In genomic region chr11:78381867-78382266, GRCh38 we compare ENCODE assay signal across 16 cellular contexts.
"Had no signal": no experiment of that assay in that cellular context is flagged by ENCODE, and none has a peak within 500 bp of the region (broad histone marks: within the 10 kb centered on the region; RNA-seq: fewer than 3 reads in every experiment).

No MANE protein-coding gene starts in this region.

- DNase-seq: activated CD4-positive, alpha-beta T cell treated with anti-CD3 and anti-CD28 coated beads for 1 hour; activated CD4-positive, alpha-beta T cell treated with anti-CD3 and anti-CD28 coated beads, Interleukin-2, amount 50 U/mL, for 48 hours; activated CD8-positive, alpha-beta memory T cell treated with anti-CD3 and anti-CD28 coated beads, Interleukin-2, amount 10 ng/mL, durations not matched to agents 7 days and 5 days; activated effector memory CD4-positive, alpha-beta T cell treated with anti-CD3 and anti-CD28 coated beads, Interleukin-2, amount 50 U/mL, for 16 hours; activated T-cell treated with anti-CD3 and anti-CD28 coated beads, Interleukin-2, amount 50 U/mL, for 24 hours; dorsolateral prefrontal cortex; foreskin keratinocyte; heart left ventricle; left ventricle myocardium inferior; pancreas; retina; T-helper 9 cell had no signal

- ATAC-seq: activated CD8-positive, alpha-beta memory T cell treated with anti-CD3 and anti-CD28 coated beads, Interleukin-2, amount 10 ng/mL, durations not matched to agents 7 days and 5 days; foreskin keratinocyte; heart left ventricle; pancreas had no signal

- H3K4me3 ChIP-seq: breast epithelium, dorsolateral prefrontal cortex, esophagus muscularis mucosa, heart left ventricle, left ventricle myocardium inferior, pancreas had no signal

- H3K4me3 Mint-ChIP-seq: activated CD8-positive, alpha-beta memory T cell treated with anti-CD3 and anti-CD28 coated beads, Interleukin-2, amount 10 ng/mL, durations not matched to agents 7 days and 5 days; activated naive CD8-positive, alpha-beta T cell; activated T-cell treated with anti-CD3 and anti-CD28 coated beads, Interleukin-2, amount 50 U/mL, for 24 hours; memory B cell had no signal

- H3K4me1 ChIP-seq: breast epithelium, foreskin keratinocyte had no signal

- H3K36me3 ChIP-seq: breast epithelium, esophagus muscularis mucosa, pancreas had no signal

- H3K27me3 ChIP-seq: breast epithelium, dorsolateral prefrontal cortex, esophagus muscularis mucosa, heart left ventricle, pancreas had no signal

- H3K27ac ChIP-seq: breast epithelium, esophagus muscularis mucosa, foreskin keratinocyte, heart left ventricle, left ventricle myocardium inferior, pancreas had no signal

- H3K27me3 Mint-ChIP-seq: activated CD8-positive, alpha-beta memory T cell treated with anti-CD3 and anti-CD28 coated beads, Interleukin-2, amount 10 ng/mL, durations not matched to agents 7 days and 5 days; activated T-cell treated with anti-CD3 and anti-CD28 coated beads, Interleukin-2, amount 50 U/mL, for 24 hours; memory B cell had no signal

- H3K27ac Mint-ChIP-seq: activated CD8-positive, alpha-beta memory T cell treated with anti-CD3 and anti-CD28 coated beads, Interleukin-2, amount 10 ng/mL, durations not matched to agents 7 days and 5 days; activated naive CD8-positive, alpha-beta T cell; activated T-cell treated with anti-CD3 and anti-CD28 coated beads, Interleukin-2, amount 50 U/mL, for 24 hours had no signal

- H3K9me3 ChIP-seq: pancreas had no signal
